In genomic region chr19:38894968-38895367, GRCh38 we compare ENCODE assay signal across 1 cellular context.
TF ChIP-seq lines count a peak whose summit lies in the region.

No MANE protein-coding gene starts in this region.

TF ChIP-seq in GM12891, 5 proteins besides CTCF, POLR2A, EP300 and RAD21 (continued from another document):
- TF ChIP-seq SPI1 (IDR thresholded peaks at IDR 0.05; ENCODE audit: low read depth, low read length), result no peak
